ENCODE assay signal across 1 cellular context in the genomic region with DNA sequence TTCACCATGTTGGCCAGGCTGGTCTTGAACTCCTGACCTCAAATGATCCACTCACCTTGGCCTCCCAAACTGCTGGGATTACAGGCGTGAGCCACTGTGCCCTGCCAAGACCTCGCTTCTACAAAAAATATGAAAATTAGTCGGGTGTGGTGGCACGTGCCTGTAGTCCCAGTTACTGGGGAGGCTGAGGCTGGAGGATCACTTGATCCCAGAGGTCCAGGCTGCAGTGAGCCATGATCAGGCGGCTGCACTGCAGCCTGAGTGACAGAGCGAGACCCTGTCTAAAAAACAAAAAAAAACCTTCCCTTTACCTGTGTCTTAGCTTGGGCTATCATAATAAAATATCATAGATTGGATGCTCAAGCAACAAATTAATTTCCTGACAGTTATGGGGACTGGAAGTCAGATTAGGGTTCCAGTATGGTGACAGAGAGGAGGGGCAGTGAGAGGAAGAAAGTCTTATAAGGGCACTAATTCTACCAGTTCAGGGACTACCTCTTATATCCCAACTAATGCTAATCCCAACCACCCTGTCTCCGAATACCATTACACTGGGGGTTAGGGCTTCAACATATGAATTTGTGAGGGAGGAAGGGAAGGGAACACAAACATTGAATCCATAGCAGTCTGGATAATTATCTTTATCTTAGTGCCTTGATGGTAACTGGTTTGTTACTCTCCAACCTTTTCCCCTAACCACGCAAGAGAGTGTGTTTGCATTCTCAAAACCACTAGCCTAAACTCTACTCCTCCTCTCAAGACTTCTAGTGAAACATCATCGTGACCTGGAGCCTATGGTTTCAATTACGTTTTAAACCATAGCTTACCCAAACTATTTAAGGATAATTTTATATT.
TF ChIP-seq lines count a peak whose summit lies in the region.

No MANE protein-coding gene starts in this region.

TF ChIP-seq in A549, 52 proteins besides CTCF, POLR2A, EP300 and RAD21 (continued from another document):
- TF ChIP-seq HEYL (CRISPR knock-in tag; IDR thresholded peaks at IDR 0.05), result no peak
- no peak for TF ChIP-seq RCOR1 (IDR thresholded peaks at IDR 0.05; ENCODE audit: low read depth, low read length)
- TF ChIP-seq RNF2 (IDR thresholded peaks at IDR 0.05; ENCODE audit: borderline replicate concordance, low read depth), result no peak
- TF ChIP-seq ZFP36 (IDR thresholded peaks at IDR 0.05; ENCODE audit: borderline replicate concordance, partially characterized antibody), result no peak
- no peak for TF ChIP-seq BHLHE40 (IDR thresholded peaks at IDR 0.05; ENCODE audit: low read depth, low read length)
- no peak for TF ChIP-seq NR3C1 (IDR thresholded peaks at IDR 0.05)
- no peak for TF ChIP-seq HOXB13 (CRISPR knock-in tag; IDR thresholded peaks at IDR 0.05; ENCODE audit: low read depth)
- TF ChIP-seq MAZ (IDR thresholded peaks at IDR 0.05; ENCODE audit: borderline replicate concordance, low read depth, low read length), result no peak
- no peak for TF ChIP-seq PHF8 (IDR thresholded peaks at IDR 0.05; ENCODE audit: borderline replicate concordance, low read depth)
